Comparison of ENCODE assay signal across 1 cellular context in the genomic region with DNA sequence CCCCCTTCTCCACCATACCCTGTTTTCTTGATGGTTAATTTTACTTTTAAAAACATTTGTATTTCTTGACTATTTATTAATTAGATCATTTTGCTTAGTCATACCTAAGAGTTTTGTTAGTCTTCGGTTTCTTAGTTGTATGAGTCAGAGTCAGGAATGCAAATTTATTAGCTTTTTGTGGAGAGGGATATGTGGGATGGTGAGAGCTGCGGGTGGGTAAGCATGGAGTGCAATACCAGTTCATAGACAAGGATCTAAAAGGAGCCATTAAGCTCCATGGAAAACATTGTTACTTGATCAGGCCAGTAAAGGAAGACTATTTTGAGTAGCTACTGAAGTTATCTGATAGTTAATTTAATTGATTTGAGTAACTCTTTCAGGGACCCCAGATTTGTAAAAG.
TF ChIP-seq lines count a peak whose summit lies in the region.

No MANE protein-coding gene starts in this region.

TF ChIP-seq in GM23338, 12 proteins besides CTCF, POLR2A, EP300 and RAD21 (continued from another document):
- no peak for TF ChIP-seq EZH2phosphoT487 (IDR thresholded peaks at IDR 0.05; ENCODE audit: unreplicated experiment)
